In genomic region chr4:127788517-127788916, GRCh38 we compare ENCODE assay signal across 10 cellular contexts. TPM values are rescaled to one million over a fixed set of nuclear protein-coding genes. Genes with fewer than 3 reads are reported as not detected.
DNase-seq lines count a peak whose midpoint lies in the region; ATAC-seq and TF ChIP-seq lines count a peak whose summit lies in the region.
"Had no signal": no experiment of that assay in that cellular context is flagged by ENCODE, and none has a peak within 500 bp of the region (broad histone marks: within the 10 kb centered on the region; RNA-seq: fewer than 3 reads in every experiment).

No MANE protein-coding gene starts in this region.

- H3K27me3 Mint-ChIP-seq in activated CD8-positive, alpha-beta T cell treated with anti-CD3 and anti-CD28 coated beads for 36 hours: peaks cover 50% of the 10 kb centered on the region
- peaks cover 28% of the 10 kb centered on the region for H3K27me3 Mint-ChIP-seq in activated CD8-positive, alpha-beta T cell treated with anti-CD3 and anti-CD28 coated beads, Interleukin-2, amount 10 ng/mL, durations not matched to agents 7 days and 5 days (ENCODE audit: low read depth)
- peaks cover 11% of the 10 kb centered on the region for H3K27me3 Mint-ChIP-seq in stimulated activated memory B cell treated with anti-CD40 and anti-IgM and Interleukin-4, amounts not matched to agents 10 μg/mL and 1 μg/mL and 100 μg/mL, for 72 hours

- H3K4me1 Mint-ChIP-seq in activated CD8-positive, alpha-beta T cell treated with anti-CD3 and anti-CD28 coated beads for 36 hours (ENCODE audit: low read depth): peaks cover 6% of the 10 kb centered on the region
- no peaks in the 10 kb centered on the region for H3K4me1 Mint-ChIP-seq in activated CD8-positive, alpha-beta T cell treated with anti-CD3 and anti-CD28 coated beads, Interleukin-2, amount 10 ng/mL, durations not matched to agents 7 days and 5 days (ENCODE audit: low read depth)
- H3K4me1 Mint-ChIP-seq in stimulated activated memory B cell treated with anti-CD40 and anti-IgM and Interleukin-4, amounts not matched to agents 10 μg/mL and 1 μg/mL and 100 μg/mL, for 72 hours: no peaks in the 10 kb centered on the region

- in situ Hi-C loops in astrocyte of the spinal cord (cut with HindIII; ENCODE audit: low sequenced_read_pairs): no loop called here

- no peak for TF ChIP-seq CTCF in activated CD8-positive, alpha-beta T cell treated with anti-CD3 and anti-CD28 coated beads for 36 hours (IDR thresholded peaks at IDR 0.05)
- TF ChIP-seq CTCF in astrocyte of the spinal cord (IDR thresholded peaks at IDR 0.05; ENCODE audit: low read depth, low read length): peak; percentile 10

- no peaks in the 10 kb centered on the region for H3K9me3 Mint-ChIP-seq in activated CD8-positive, alpha-beta T cell treated with anti-CD3 and anti-CD28 coated beads for 36 hours
- H3K9me3 Mint-ChIP-seq in activated CD8-positive, alpha-beta T cell treated with anti-CD3 and anti-CD28 coated beads, Interleukin-2, amount 10 ng/mL, durations not matched to agents 7 days and 5 days (ENCODE audit: insufficient read depth): no peaks in the 10 kb centered on the region
- no peaks in the 10 kb centered on the region for H3K9me3 Mint-ChIP-seq in stimulated activated memory B cell treated with anti-CD40 and anti-IgM and Interleukin-4, amounts not matched to agents 10 μg/mL and 1 μg/mL and 100 μg/mL, for 72 hours

- H3K27ac Mint-ChIP-seq in activated CD8-positive, alpha-beta T cell treated with anti-CD3 and anti-CD28 coated beads for 36 hours: no peak overlapping the region
- H3K27ac Mint-ChIP-seq in activated CD8-positive, alpha-beta T cell treated with anti-CD3 and anti-CD28 coated beads, Interleukin-2, amount 10 ng/mL, durations not matched to agents 7 days and 5 days: no peak overlapping the region
- H3K27ac Mint-ChIP-seq in stimulated activated memory B cell treated with anti-CD40 and anti-IgM and Interleukin-4, amounts not matched to agents 10 μg/mL and 1 μg/mL and 100 μg/mL, for 72 hours: no peak overlapping the region

- intact Hi-C loops in activated CD8-positive, alpha-beta T cell treated with anti-CD3 and anti-CD28 coated beads for 36 hours (cut with micrococcal nuclease): no loop called here

- peak; percentile 4 for DNase-seq in activated CD8-positive, alpha-beta T cell treated with anti-CD3 and anti-CD28 coated beads for 36 hours
- DNase-seq in activated CD8-positive, alpha-beta T cell treated with anti-CD3 and anti-CD28 coated beads, Interleukin-2, amount 10 ng/mL, durations not matched to agents 7 days and 5 days: no peak
- DNase-seq in astrocyte of the spinal cord (ENCODE audit: low read depth, low spot score) (no peak), kidney glomerular epithelial cell (lab: John Stamatoyannopoulos, UW) (no peak), pons (ENCODE audit: low spot score) (no peak)
- no peak for DNase-seq in activated CD8-positive, alpha-beta memory T cell treated with anti-CD3 and anti-CD28 coated beads for 24 hours

- CTCF ChIA-PET in activated CD8-positive, alpha-beta T cell treated with anti-CD3 and anti-CD28 coated beads for 36 hours (lab: Charles Lee): interaction anchor here (0.9 to 1.5 kb wide), 2 partner anchors 18 to 172 kb away, joined by 3 read pairs; no protein-coding TSS in a partner anchor
- CTCF ChIA-PET in activated CD8-positive, alpha-beta T cell treated with anti-CD3 and anti-CD28 coated beads, Interleukin-2, amount 10 ng/mL, durations not matched to agents 7 days and 5 days (lab: Charles Lee): interaction anchor here (1.3 kb wide), 1 partner anchor 35 kb away, joined by 3 read pairs; no protein-coding TSS in a partner anchor

- POLR2A ChIA-PET in activated CD8-positive, alpha-beta T cell treated with anti-CD3 and anti-CD28 coated beads for 36 hours (lab: Charles Lee): no interaction called here
- POLR2A ChIA-PET in activated CD8-positive, alpha-beta T cell treated with anti-CD3 and anti-CD28 coated beads, Interleukin-2, amount 10 ng/mL, durations not matched to agents 7 days and 5 days (lab: Charles Lee): no interaction called here

- peak; percentile 76 for ATAC-seq in activated CD8-positive, alpha-beta T cell treated with anti-CD3 and anti-CD28 coated beads for 36 hours
- ATAC-seq in activated CD8-positive, alpha-beta T cell treated with anti-CD3 and anti-CD28 coated beads, Interleukin-2, amount 10 ng/mL, durations not matched to agents 7 days and 5 days: no peak
- peak; percentile 42 for ATAC-seq in HG03378 (IDR thresholded peaks at IDR 0.05; ENCODE audit: unreplicated experiment)
- peak; percentile 43 for ATAC-seq in stimulated activated memory B cell treated with anti-CD40 and anti-IgM and Interleukin-4, amounts not matched to agents 10 μg/mL and 1 μg/mL and 100 μg/mL, for 72 hours

- no peak overlapping the region for H3K4me3 Mint-ChIP-seq in activated CD8-positive, alpha-beta T cell treated with anti-CD3 and anti-CD28 coated beads for 36 hours
- H3K4me3 Mint-ChIP-seq in activated CD8-positive, alpha-beta T cell treated with anti-CD3 and anti-CD28 coated beads, Interleukin-2, amount 10 ng/mL, durations not matched to agents 7 days and 5 days: no peak overlapping the region
- H3K4me3 Mint-ChIP-seq in stimulated activated memory B cell treated with anti-CD40 and anti-IgM and Interleukin-4, amounts not matched to agents 10 μg/mL and 1 μg/mL and 100 μg/mL, for 72 hours: no peak overlapping the region

- H3K4me3 ChIP-seq in astrocyte of the spinal cord (ENCODE audit: low read depth, low read length): no peak overlapping the region

- H3K36me3 Mint-ChIP-seq in activated CD8-positive, alpha-beta T cell treated with anti-CD3 and anti-CD28 coated beads for 36 hours (ENCODE audit: low read depth): no peaks in the 10 kb centered on the region
- H3K36me3 Mint-ChIP-seq in activated CD8-positive, alpha-beta T cell treated with anti-CD3 and anti-CD28 coated beads, Interleukin-2, amount 10 ng/mL, durations not matched to agents 7 days and 5 days (ENCODE audit: low read depth): no peaks in the 10 kb centered on the region
- H3K36me3 Mint-ChIP-seq in stimulated activated memory B cell treated with anti-CD40 and anti-IgM and Interleukin-4, amounts not matched to agents 10 μg/mL and 1 μg/mL and 100 μg/mL, for 72 hours: no peaks in the 10 kb centered on the region

RNA-seq across cellular contexts. Expression of gene HSPA4L, which starts 6.4 kb away (rescaled TPM):
- 1 to 10 TPM; 4.1 to 4.6 TPM for total RNA-seq in activated CD8-positive, alpha-beta T cell treated with anti-CD3 and anti-CD28 coated beads for 36 hours
- under 1 TPM; 0.16 to 0.26 TPM for total RNA-seq in activated CD8-positive, alpha-beta T cell treated with anti-CD3 and anti-CD28 coated beads, Interleukin-2, amount 10 ng/mL, durations not matched to agents 7 days and 5 days

RNA-seq across cellular contexts. Expression of gene SLC25A31, which starts 58.3 kb away (rescaled TPM):
- not detected for total RNA-seq in activated CD8-positive, alpha-beta T cell treated with anti-CD3 and anti-CD28 coated beads for 36 hours
- not detected for total RNA-seq in activated CD8-positive, alpha-beta T cell treated with anti-CD3 and anti-CD28 coated beads, Interleukin-2, amount 10 ng/mL, durations not matched to agents 7 days and 5 days
- total RNA-seq: frontal cortex, skeletal muscle tissue had no signal

Comparison
In these comparisons a context has a peak if more than half of its experiments do, and no peak if none do; other contexts are left out.
1. RNA of gene HSPA4L, which starts 6.4 kb away (total RNA-seq): 4.1 to 4.6 TPM in activated CD8-positive, alpha-beta T cell treated with anti-CD3 and anti-CD28 coated beads for 36 hours; 0.16 to 0.26 TPM in activated CD8-positive, alpha-beta T cell treated with anti-CD3 and anti-CD28 coated beads, Interleukin-2, amount 10 ng/mL, durations not matched to agents 7 days and 5 days; every median in the first group is over 4 times any median in the second.